18 cellular contexts compared by ENCODE assay signal in the genomic region with DNA sequence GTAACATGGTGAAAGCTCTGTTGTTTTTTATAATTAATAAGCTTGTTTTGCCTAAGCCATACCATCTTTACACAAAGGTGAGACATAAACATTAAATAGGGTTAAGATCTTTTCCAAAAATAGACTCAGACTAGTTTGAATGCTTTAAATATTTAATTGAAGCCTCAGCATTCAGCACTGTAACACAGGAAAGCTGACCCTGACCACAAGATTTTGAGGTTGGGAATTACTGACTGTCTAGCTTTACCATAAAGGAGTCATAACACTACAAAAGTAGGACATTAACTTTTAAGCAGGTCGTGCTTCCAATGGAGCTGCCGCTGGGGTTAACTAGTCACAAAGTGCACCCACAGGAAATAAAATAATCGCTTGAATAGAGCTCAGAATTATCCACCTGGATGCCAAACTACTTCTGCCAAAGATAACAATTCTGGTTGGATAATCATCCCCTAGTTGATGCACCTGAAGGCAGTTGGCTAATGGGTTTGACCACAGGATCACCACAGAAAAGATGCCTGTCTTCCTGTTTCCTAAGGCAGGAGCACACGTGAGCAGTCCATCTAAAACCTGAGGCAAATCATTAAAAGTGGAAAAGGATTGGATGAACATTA.
A peak's percentile ranks its signal among the peaks of the same experiment; 100 is the strongest.
DNase-seq lines count a peak whose midpoint lies in the region; ATAC-seq lines count a peak whose summit lies in the region.
"Had no signal": no experiment of that assay in that cellular context is flagged by ENCODE, and none has a peak within 500 bp of the region (broad histone marks: within the 10 kb centered on the region; RNA-seq: fewer than 3 reads in every experiment).

No MANE protein-coding gene starts in this region.

- ATAC-seq in HG03469 (IDR thresholded peaks at IDR 0.05; ENCODE audit: unreplicated experiment), result no peak
- ATAC-seq: mucosa of descending colon had no signal

- DNase-seq in Daoy (ENCODE audit: low read depth), result peak; percentile 23
- peak; percentile 79 for DNase-seq in NCI-H2081 treated with DMSO at 0.1 percent for 48 hours (lab: John Stamatoyannopoulos, UW)
- peak; percentile 59 for DNase-seq in astrocyte of the hippocampus (ENCODE audit: low read depth, low spot score)
- DNase-seq in left kidney (ENCODE audit: low read depth, low spot score), result peak; percentile 36
- DNase-seq in activated CD8-positive, alpha-beta memory T cell treated with anti-CD3 and anti-CD28 coated beads for 24 hours, result no peak
- DNase-seq in hepatic stellate cell (ENCODE audit: low spot score), result no peak
- DNase-seq in stimulated activated CD4-positive, alpha-beta T cell treated with anti-CD3 and anti-CD28 coated beads, Interleukin-4, amount 100 ng/mL, for 1 hour, result no peak
- DNase-seq: activated CD4-positive, alpha-beta T cell treated with anti-CD3 and anti-CD28 coated beads for 4 hours; activated naive CD4-positive, alpha-beta T cell treated with anti-CD3 and anti-CD28 coated beads, Interleukin-2, amount 10 ng/mL, durations not matched to agents 7 days and 5 days; activated T-cell treated with anti-CD3 and anti-CD28 coated beads for 4 hours; effector CD4-positive, alpha-beta T cell; H9; mucosa of descending colon; NCI-H1436; ovary; Right ventricle myocardium superior; stimulated activated naive CD4-positive, alpha-beta T cell had no signal

Comparison
In these comparisons a context has a peak if more than half of its experiments do, and no peak if none do; other contexts are left out.
1. DNase-seq: peak in Daoy (single experiment), NCI-H2081 treated with DMSO at 0.1 percent for 48 hours (single experiment), astrocyte of the hippocampus (single experiment) and left kidney (single experiment); none in activated CD8-positive, alpha-beta memory T cell treated with anti-CD3 and anti-CD28 coated beads for 24 hours (single experiment), hepatic stellate cell (single experiment) and stimulated activated CD4-positive, alpha-beta T cell treated with anti-CD3 and anti-CD28 coated beads, Interleukin-4, amount 100 ng/mL, for 1 hour (single experiment).